ENCODE assay signal across 1 cellular context in the genomic region with DNA sequence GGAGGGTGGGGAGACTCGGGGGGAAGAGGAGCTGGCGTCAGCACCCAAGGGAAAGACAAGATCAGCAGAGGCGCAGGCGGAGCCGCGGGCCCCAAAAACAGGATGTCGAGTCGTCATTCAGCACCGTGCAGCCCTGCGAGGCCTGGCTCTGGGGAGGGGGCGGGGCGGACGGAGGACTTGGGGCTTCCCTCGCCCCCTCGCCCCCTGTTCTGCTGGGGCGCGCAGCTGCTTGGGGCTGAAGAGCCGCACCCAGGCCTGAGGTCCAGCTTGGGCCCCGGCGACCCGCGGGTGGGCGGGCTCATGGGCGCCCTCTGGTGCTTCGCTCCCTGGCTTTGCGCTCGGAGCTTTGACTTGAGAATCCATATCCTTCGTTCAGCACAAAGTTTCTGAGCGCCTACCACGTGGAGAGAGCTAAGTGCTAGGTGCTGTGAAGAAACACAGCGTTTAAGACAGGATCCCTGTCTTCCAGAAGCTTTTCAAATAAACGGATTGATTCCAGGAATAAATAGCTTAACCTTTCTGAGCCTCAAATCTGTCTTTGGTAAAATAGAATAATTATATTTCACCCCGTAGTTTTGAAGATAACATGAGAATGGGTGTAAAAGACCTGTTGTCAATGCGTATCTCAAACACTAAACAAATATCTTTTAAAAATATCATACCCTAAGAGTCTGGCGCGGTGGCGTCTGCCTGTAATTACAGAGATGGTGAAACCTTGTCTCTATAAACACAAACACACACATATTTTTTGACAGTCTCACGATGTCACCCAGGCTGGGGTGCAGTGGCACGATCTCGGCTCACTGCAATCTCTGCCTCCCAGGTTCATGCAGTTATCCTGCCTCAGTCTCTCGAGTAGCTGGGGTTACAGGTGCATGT.
TF ChIP-seq lines count a peak whose summit lies in the region.

No MANE protein-coding gene starts in this region.

TF ChIP-seq in GM12891, 5 proteins besides CTCF, POLR2A, EP300 and RAD21 (continued from another document):
- TF ChIP-seq POLR2AphosphoS5 (IDR thresholded peaks at IDR 0.05; ENCODE audit: low read depth, low read length): no peak
- no peak for TF ChIP-seq PAX5 (IDR thresholded peaks at IDR 0.05; ENCODE audit: insufficient read depth, low read length, severe bottlenecking)
- no peak for TF ChIP-seq TAF1 (IDR thresholded peaks at IDR 0.05; ENCODE audit: low read depth, low read length)
